ENCODE assay signal across 8 cellular contexts in genomic region chr5:88683506-88684135, GRCh38.
DNase-seq lines count a peak whose midpoint lies in the region; ATAC-seq and TF ChIP-seq lines count a peak whose summit lies in the region.

No MANE protein-coding gene starts in this region.

- no peak overlapping the region for H2BK20ac ChIP-seq in H9 (ENCODE audit: low read depth, low read length, poor library complexity, severe bottlenecking)

- no peak overlapping the region for H2AK5ac ChIP-seq in H9 (ENCODE audit: insufficient read length, low read length)

- no peak overlapping the region for H2BK15ac ChIP-seq in H9 (ENCODE audit: low read depth, low read length)

- no peak overlapping the region for H3T11ph ChIP-seq in H9 (ENCODE audit: low read length)

- H3K4me3 Mint-ChIP-seq in H9 = peak overlapping the region in 1 of 2 experiments; percentile 82; a peak in 3 of 5 replicates
- no peak overlapping the region for H3K4me3 Mint-ChIP-seq in activated naive CD4-positive, alpha-beta T cell treated with anti-CD3 and anti-CD28 coated beads for 36 hours

- intact Hi-C loops in activated naive CD4-positive, alpha-beta T cell treated with anti-CD3 and anti-CD28 coated beads for 36 hours (cut with micrococcal nuclease) = no loop called here

- no peak overlapping the region for H2BK5ac ChIP-seq in H9 (ENCODE audit: insufficient read length, low read length)

- H3K23ac ChIP-seq in H9 (ENCODE audit: insufficient read length, low read depth, low read length) = no peak overlapping the region

- no peak overlapping the region for H3K4ac ChIP-seq in H9 (ENCODE audit: low read depth, low read length)

- CTCF ChIA-PET in activated naive CD4-positive, alpha-beta T cell treated with anti-CD3 and anti-CD28 coated beads for 36 hours (lab: Charles Lee) = interaction anchor here (0.7 to 1.2 kb wide), 4 partner anchors 9 to 25 kb away, joined by 3 to 4 read pairs (median 4); no protein-coding TSS in a partner anchor

- no peak overlapping the region for H4K91ac ChIP-seq in H9 (ENCODE audit: insufficient read length, low read depth, low read length)

- no peaks in the 10 kb centered on the region for H3K36me3 Mint-ChIP-seq in H9 (ENCODE audit: insufficient read depth in 1 of 3, low read depth in 3 of 3)
- no peaks in the 10 kb centered on the region for H3K36me3 Mint-ChIP-seq in activated naive CD4-positive, alpha-beta T cell treated with anti-CD3 and anti-CD28 coated beads for 36 hours (ENCODE audit: low read depth)

- H3K9ac ChIP-seq in H9 (ENCODE audit: extremely low read depth, insufficient read length, low read length) (no peak overlapping the region), smooth muscle cell (ENCODE audit: low read depth) (no peak overlapping the region)

- H3K79me1 ChIP-seq in H9 (ENCODE audit: insufficient read depth, low read depth, low read length, poor library complexity, severe bottlenecking) = no peaks in the 10 kb centered on the region

- no peaks in the 10 kb centered on the region for H3F3A ChIP-seq in smooth muscle cell (ENCODE audit: low read depth)

- WGBS in H9 (ENCODE audit: extremely low coverage, insufficient read length, low lambda C conversion rate) = no CpG with 5 or more reads among the region's 31 CpGs
- WGBS in smooth muscle cell (ENCODE audit: low lambda C conversion rate) = 2% methylated on average over 31 of the region's 31 CpGs

- H2AFZ ChIP-seq in H9 (ENCODE audit: low read length) (no peak overlapping the region), smooth muscle cell (ENCODE audit: low read depth) (no peak overlapping the region)

- no peak overlapping the region for H3K27ac ChIP-seq in H9 (ENCODE audit: insufficient read length, low read depth, low read length)
- H3K27ac ChIP-seq in smooth muscle cell (ENCODE audit: low read depth) = no peak overlapping the region

- H3K4me3 ChIP-seq in smooth muscle cell = no peak overlapping the region

- no peak overlapping the region for H4K8ac ChIP-seq in H9 (replicated peaks; ENCODE audit: insufficient read length, low read depth, low read length)

- H3K4me2 ChIP-seq in H9 (ENCODE audit: insufficient read depth, insufficient read length, low read length) (peak overlapping the region; percentile 53), smooth muscle cell (peak overlapping the region; percentile 55)

- peaks cover 100% of the 10 kb centered on the region for H3K27me3 Mint-ChIP-seq in H9 (ENCODE audit: low read depth)
- peaks cover 78% of the 10 kb centered on the region for H3K27me3 Mint-ChIP-seq in activated naive CD4-positive, alpha-beta T cell treated with anti-CD3 and anti-CD28 coated beads for 36 hours (ENCODE audit: low read depth)

- peaks cover 4 to 9% of the 10 kb centered on the region in 2 experiments; a peak in 3 of 5 replicates for H3K9me3 Mint-ChIP-seq in H9
- no peaks in the 10 kb centered on the region for H3K9me3 Mint-ChIP-seq in activated naive CD4-positive, alpha-beta T cell treated with anti-CD3 and anti-CD28 coated beads for 36 hours

- H3K9me3 ChIP-seq in H9 (ENCODE audit: control insufficient read depth, low read depth, low read length) (no peaks in the 10 kb centered on the region), smooth muscle cell (replicated peaks; ENCODE audit: low read depth) (no peaks in the 10 kb centered on the region)

- no peak for ATAC-seq in GM19328 (IDR thresholded peaks at IDR 0.05; ENCODE audit: unreplicated experiment)

- no peak overlapping the region for H3K27ac Mint-ChIP-seq in H9
- no peak overlapping the region for H3K27ac Mint-ChIP-seq in activated naive CD4-positive, alpha-beta T cell treated with anti-CD3 and anti-CD28 coated beads for 36 hours

- H3K36me3 ChIP-seq in smooth muscle cell (ENCODE audit: low read depth) = no peaks in the 10 kb centered on the region

- H2BK120ac ChIP-seq in H9 (ENCODE audit: low read depth, low read length, poor library complexity, severe bottlenecking) = no peak overlapping the region

- H3K4me1 ChIP-seq in H9 (ENCODE audit: insufficient read depth, low read length) = no peaks in the 10 kb centered on the region
- peaks cover 4% of the 10 kb centered on the region for H3K4me1 ChIP-seq in smooth muscle cell (ENCODE audit: low read depth)

- peaks cover 24 to 58% of the 10 kb centered on the region in 2 experiments for H3K4me1 Mint-ChIP-seq in H9
- H3K4me1 Mint-ChIP-seq in activated naive CD4-positive, alpha-beta T cell treated with anti-CD3 and anti-CD28 coated beads for 36 hours (ENCODE audit: low read depth) = peaks cover 6% of the 10 kb centered on the region

- no peak overlapping the region for H3K18ac ChIP-seq in H9 (ENCODE audit: insufficient read length, low read depth, low read length)

- TF ChIP-seq CTCF in GM12872 (IDR thresholded peaks at IDR 0.05; ENCODE audit: insufficient read depth, low read depth, low read length) (peak; percentile 40; the same call in 2 of the 3 replicates), H9 (conservative IDR thresholded peaks at IDR 0.05) (peak; percentile 51), smooth muscle cell (IDR thresholded peaks at IDR 0.05; ENCODE audit: borderline replicate concordance, insufficient read depth, poor library complexity, severe bottlenecking) (peak; percentile 12)

- H3K27me3 ChIP-seq in H9 (ENCODE audit: insufficient read depth, low read length) = peaks cover 88% of the 10 kb centered on the region
- peaks cover 100% of the 10 kb centered on the region for H3K27me3 ChIP-seq in smooth muscle cell (ENCODE audit: low read depth)

- H2BK12ac ChIP-seq in H9 (ENCODE audit: insufficient read length, low read depth, low read length) = no peak overlapping the region

- H3K23me2 ChIP-seq in H9 (ENCODE audit: insufficient read length, low read depth, low read length, poor library complexity, severe bottlenecking) = peaks cover 16% of the 10 kb centered on the region

- H3K56ac ChIP-seq in H9 (ENCODE audit: insufficient read length, low read depth, low read length) = no peak overlapping the region

- H4K20me1 ChIP-seq in H9 (ENCODE audit: control insufficient read depth, insufficient read depth, insufficient read length) (no peaks in the 10 kb centered on the region), smooth muscle cell (ENCODE audit: low read depth) (no peaks in the 10 kb centered on the region)

- no peak overlapping the region for H3K14ac ChIP-seq in H9 (ENCODE audit: insufficient read depth, low read length)

- H4K5ac ChIP-seq in H9 (ENCODE audit: insufficient read length, low read depth, low read length) = no peak overlapping the region

- H3K79me2 ChIP-seq in H9 (ENCODE audit: insufficient read depth, low read length) = no peaks in the 10 kb centered on the region
- H3K79me2 ChIP-seq in smooth muscle cell (ENCODE audit: low read depth) = no peaks in the 10 kb centered on the region

- peak; percentile 88 for DNase-seq in H9
- peak; percentile 88 to 95 for DNase-seq in NCI-H2081 (lab: John Stamatoyannopoulos, UW)
- peak; percentile 89 to 95 for DNase-seq in cerebellar nuclear complex (lab: John Stamatoyannopoulos, UW)
- DNase-seq in smooth muscle cell (lab: John Stamatoyannopoulos, UW; ENCODE audit: unreplicated experiment) = no peak
- DNase-seq in activated naive CD4-positive, alpha-beta T cell treated with anti-CD3 and anti-CD28 coated beads for 36 hours = no peak
- DNase-seq in AG08396 (ENCODE audit: low spot score) = no peak

Comparison
In these comparisons a context has a peak if more than half of its experiments do, and no peak if none do; other contexts are left out.
1. DNase-seq: peak in H9 (single experiment), NCI-H2081 (2 of 2) and cerebellar nuclear complex (2 of 2); none in smooth muscle cell (single experiment), activated naive CD4-positive, alpha-beta T cell treated with anti-CD3 and anti-CD28 coated beads for 36 hours (single experiment) and AG08396 (single experiment).
2. Peak in every context shown above with its lines, with median percentiles within 50 percentile points of each other: CTCF ChIP-seq.